In genomic region chr16:6687593-6687992, GRCh38 we compare ENCODE assay signal across 2 cellular contexts.
TF ChIP-seq lines count a peak whose summit lies in the region.

No MANE protein-coding gene starts in this region.

TF ChIP-seq in HepG2, 621 proteins besides CTCF, POLR2A, EP300 and RAD21:
- TF ChIP-seq DMTF1 (CRISPR knock-in tag; IDR thresholded peaks at IDR 0.05) (no peak), USF2 (IDR thresholded peaks at IDR 0.05; ENCODE audit: low read depth, low read length) (0 out of 2 replicates have a peak, but pooled peaks have one; percentile 26), USF2 (CRISPR knock-in tag; IDR thresholded peaks at IDR 0.05; ENCODE audit: borderline replicate concordance) (no peak), NFYB (CRISPR knock-in tag; IDR thresholded peaks at IDR 0.05) (peak; percentile 44; the same call in 1 of the 2 replicates), HINFP (CRISPR knock-in tag; IDR thresholded peaks at IDR 0.05; ENCODE audit: low read depth) (no peak)

TF ChIP-seq in K562, 482 proteins besides CTCF, POLR2A, EP300 and RAD21 (continued from another document):
- peak; percentile 88 for TF ChIP-seq USF2 (CRISPR knock-in tag; IDR thresholded peaks at IDR 0.05)
- no peak for TF ChIP-seq HDGF (IDR thresholded peaks at IDR 0.05)
- peak; percentile 37 for TF ChIP-seq FOS (IDR thresholded peaks at IDR 0.05; ENCODE audit: extremely low read depth, insufficient read length)
- TF ChIP-seq USF1 (CRISPR knock-in tag; IDR thresholded peaks at IDR 0.05) = peak; percentile 39
- TF ChIP-seq TFE3 (CRISPR knock-in tag; IDR thresholded peaks at IDR 0.05) = peak; percentile 38; the same call in 1 of the 2 replicates
TF ChIP-seq in K562: peak in this region for 7.
